In the genomic region with DNA sequence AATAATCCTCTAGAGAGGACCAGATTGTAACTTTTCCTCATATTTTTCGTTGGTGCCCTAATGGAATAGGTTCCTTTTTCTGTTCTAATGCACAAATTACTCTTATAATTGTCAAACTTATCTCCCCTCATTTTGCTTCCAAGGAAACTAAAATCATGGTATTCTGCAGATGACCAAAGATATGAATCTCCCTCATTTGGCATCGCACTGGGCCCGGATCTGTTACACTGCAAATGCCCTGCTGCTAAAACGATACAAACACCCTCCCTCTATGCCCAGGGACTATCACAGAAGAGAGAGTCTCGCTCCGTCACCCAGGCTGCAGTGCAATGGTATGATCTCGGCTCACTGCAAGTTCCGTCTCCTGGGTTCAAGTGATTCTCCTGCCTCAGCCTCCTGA, we compare ENCODE assay signal across 3 cellular contexts.
TF ChIP-seq lines count a peak whose summit lies in the region.

No MANE protein-coding gene starts in this region.

TF ChIP-seq in SK-N-SH, 30 proteins besides CTCF, POLR2A, EP300 and RAD21:
- TF ChIP-seq MXI1 (IDR thresholded peaks at IDR 0.05; ENCODE audit: low read depth, low read length), result no peak
- peak; percentile 64 for TF ChIP-seq GATA2 (CRISPR knock-in tag; IDR thresholded peaks at IDR 0.05)

TF ChIP-seq in SK-N-SH treated with all-trans-retinoic acid at 6 μM for 48 hours, 23 proteins besides CTCF, POLR2A, EP300 and RAD21:
- TF ChIP-seq CSDC2 (CRISPR knock-in tag; IDR thresholded peaks at IDR 0.05) (no peak), ZNF70 (CRISPR knock-in tag; IDR thresholded peaks at IDR 0.05) (peak; percentile 49; the same call in 1 of the 2 replicates)

TF ChIP-seq in GM12878, 131 proteins besides CTCF, POLR2A, EP300 and RAD21:
- TF ChIP-seq, protein P1, sequence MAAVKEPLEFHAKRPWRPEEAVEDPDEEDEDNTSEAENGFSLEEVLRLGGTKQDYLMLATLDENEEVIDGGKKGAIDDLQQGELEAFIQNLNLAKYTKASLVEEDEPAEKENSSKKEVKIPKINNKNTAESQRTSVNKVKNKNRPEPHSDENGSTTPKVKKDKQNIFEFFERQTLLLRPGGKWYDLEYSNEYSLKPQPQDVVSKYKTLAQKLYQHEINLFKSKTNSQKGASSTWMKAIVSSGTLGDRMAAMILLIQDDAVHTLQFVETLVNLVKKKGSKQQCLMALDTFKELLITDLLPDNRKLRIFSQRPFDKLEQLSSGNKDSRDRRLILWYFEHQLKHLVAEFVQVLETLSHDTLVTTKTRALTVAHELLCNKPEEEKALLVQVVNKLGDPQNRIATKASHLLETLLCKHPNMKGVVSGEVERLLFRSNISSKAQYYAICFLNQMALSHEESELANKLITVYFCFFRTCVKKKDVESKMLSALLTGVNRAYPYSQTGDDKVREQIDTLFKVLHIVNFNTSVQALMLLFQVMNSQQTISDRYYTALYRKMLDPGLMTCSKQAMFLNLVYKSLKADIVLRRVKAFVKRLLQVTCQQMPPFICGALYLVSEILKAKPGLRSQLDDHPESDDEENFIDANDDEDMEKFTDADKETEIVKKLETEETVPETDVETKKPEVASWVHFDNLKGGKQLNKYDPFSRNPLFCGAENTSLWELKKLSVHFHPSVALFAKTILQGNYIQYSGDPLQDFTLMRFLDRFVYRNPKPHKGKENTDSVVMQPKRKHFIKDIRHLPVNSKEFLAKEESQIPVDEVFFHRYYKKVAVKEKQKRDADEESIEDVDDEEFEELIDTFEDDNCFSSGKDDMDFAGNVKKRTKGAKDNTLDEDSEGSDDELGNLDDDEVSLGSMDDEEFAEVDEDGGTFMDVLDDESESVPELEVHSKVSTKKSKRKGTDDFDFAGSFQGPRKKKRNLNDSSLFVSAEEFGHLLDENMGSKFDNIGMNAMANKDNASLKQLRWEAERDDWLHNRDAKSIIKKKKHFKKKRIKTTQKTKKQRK (IDR thresholded peaks at IDR 0.05; ENCODE audit: low read depth, low read length), result no peak
- TF ChIP-seq ZNF384 (IDR thresholded peaks at IDR 0.05; ENCODE audit: borderline replicate concordance, low read depth, low read length), result no peak
- no peak for TF ChIP-seq FOXM1 (IDR thresholded peaks at IDR 0.05; ENCODE audit: low read depth, low read length)
- no peak for TF ChIP-seq LARP7 (IDR thresholded peaks at IDR 0.05)
- no peak for TF ChIP-seq WRNIP1 (IDR thresholded peaks at IDR 0.05; ENCODE audit: borderline replicate concordance, low read depth, low read length)
- TF ChIP-seq, protein P2, sequence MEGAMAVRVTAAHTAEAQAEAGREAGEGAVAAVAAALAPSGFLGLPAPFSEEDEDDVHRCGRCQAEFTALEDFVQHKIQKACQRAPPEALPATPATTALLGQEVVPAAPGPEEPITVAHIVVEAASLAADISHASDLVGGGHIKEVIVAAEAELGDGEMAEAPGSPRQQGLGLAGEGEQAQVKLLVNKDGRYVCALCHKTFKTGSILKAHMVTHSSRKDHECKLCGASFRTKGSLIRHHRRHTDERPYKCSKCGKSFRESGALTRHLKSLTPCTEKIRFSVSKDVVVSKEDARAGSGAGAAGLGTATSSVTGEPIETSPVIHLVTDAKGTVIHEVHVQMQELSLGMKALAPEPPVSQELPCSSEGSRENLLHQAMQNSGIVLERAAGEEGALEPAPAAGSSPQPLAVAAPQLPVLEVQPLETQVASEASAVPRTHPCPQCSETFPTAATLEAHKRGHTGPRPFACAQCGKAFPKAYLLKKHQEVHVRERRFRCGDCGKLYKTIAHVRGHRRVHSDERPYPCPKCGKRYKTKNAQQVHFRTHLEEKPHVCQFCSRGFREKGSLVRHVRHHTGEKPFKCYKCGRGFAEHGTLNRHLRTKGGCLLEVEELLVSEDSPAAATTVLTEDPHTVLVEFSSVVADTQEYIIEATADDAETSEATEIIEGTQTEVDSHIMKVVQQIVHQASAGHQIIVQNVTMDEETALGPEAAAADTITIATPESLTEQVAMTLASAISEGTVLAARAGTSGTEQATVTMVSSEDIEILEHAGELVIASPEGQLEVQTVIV (IDR thresholded peaks at IDR 0.05; ENCODE audit: borderline replicate concordance, partially characterized antibody), result no peak
- no peak for TF ChIP-seq JUND (IDR thresholded peaks at IDR 0.05; ENCODE audit: low read depth, low read length)
- TF ChIP-seq, protein P3, sequence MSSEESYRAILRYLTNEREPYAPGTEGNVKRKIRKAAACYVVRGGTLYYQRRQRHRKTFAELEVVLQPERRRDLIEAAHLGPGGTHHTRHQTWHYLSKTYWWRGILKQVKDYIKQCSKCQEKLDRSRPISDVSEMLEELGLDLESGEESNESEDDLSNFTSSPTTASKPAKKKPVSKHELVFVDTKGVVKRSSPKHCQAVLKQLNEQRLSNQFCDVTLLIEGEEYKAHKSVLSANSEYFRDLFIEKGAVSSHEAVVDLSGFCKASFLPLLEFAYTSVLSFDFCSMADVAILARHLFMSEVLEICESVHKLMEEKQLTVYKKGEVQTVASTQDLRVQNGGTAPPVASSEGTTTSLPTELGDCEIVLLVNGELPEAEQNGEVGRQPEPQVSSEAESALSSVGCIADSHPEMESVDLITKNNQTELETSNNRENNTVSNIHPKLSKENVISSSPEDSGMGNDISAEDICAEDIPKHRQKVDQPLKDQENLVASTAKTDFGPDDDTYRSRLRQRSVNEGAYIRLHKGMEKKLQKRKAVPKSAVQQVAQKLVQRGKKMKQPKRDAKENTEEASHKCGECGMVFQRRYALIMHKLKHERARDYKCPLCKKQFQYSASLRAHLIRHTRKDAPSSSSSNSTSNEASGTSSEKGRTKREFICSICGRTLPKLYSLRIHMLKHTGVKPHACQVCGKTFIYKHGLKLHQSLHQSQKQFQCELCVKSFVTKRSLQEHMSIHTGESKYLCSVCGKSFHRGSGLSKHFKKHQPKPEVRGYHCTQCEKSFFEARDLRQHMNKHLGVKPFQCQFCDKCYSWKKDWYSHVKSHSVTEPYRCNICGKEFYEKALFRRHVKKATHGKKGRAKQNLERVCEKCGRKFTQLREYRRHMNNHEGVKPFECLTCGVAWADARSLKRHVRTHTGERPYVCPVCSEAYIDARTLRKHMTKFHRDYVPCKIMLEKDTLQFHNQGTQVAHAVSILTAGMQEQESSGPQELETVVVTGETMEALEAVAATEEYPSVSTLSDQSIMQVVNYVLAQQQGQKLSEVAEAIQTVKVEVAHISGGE (CRISPR knock-in tag; IDR thresholded peaks at IDR 0.05), result no peak
